9 cellular contexts compared by ENCODE assay signal in the genomic region with DNA sequence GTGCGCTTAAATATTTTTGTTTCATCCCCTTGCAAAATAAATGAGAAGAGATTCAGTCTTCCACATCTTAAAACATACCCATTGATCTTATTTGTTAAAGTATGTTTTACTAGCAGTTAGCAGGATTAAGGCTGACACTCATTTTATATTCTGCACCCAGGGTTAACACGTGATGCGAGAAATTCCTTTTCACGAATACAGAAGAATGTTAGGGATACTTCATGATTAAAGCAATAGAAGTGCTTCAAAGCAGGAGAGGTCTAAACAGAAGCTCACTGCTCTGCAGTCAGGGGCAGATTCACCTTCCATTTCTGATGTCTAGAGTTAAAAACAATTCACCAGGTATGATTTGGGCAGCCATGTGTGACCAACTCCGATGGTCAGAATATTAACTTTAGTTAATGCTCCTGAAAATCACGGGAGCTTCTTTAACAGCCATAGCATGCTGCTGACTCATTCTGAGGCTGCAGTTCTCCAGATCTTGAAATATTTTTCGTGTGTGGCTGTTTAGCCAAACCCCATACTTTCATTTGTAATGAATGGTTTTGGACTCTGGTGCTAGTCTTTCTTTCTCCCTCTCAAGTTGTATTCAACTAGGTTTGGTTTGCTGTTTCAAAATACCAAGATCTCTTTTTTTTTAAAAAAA. TPM values are rescaled to one million over a fixed set of nuclear protein-coding genes. Genes with fewer than 3 reads are reported as not detected.
DNase-seq lines count a peak whose midpoint lies in the region; FAIRE-seq and TF ChIP-seq lines count a peak whose summit lies in the region.
"Had no signal": no experiment of that assay in that cellular context is flagged by ENCODE, and none has a peak within 500 bp of the region (broad histone marks: within the 10 kb centered on the region; RNA-seq: fewer than 3 reads in every experiment).

No MANE protein-coding gene starts in this region.

- H3K4me3 Mint-ChIP-seq in H9: no peak overlapping the region
- H3K4me3 Mint-ChIP-seq in CD4-positive, alpha-beta memory T cell: no peak overlapping the region
- H3K4me3 Mint-ChIP-seq in activated CD4-positive, alpha-beta memory T cell treated with anti-CD3 and anti-CD28 coated beads for 36 hours: no peak overlapping the region

- FAIRE-seq in keratinocyte (lab: Jason Lieb, UNC): peak; percentile 68

- H3K4me2 ChIP-seq in H9 (ENCODE audit: insufficient read depth, insufficient read length, low read length) (no peak overlapping the region), keratinocyte (ENCODE audit: control insufficient read depth, extremely low read depth, insufficient read depth, low read depth, low read length) (peak overlapping the region; percentile 61)

- H3K36me3 ChIP-seq in A673 (ENCODE audit: insufficient read depth, low read length, poor library complexity, severe bottlenecking): no peaks in the 10 kb centered on the region
- no peaks in the 10 kb centered on the region for H3K36me3 ChIP-seq in adrenal gland (replicated peaks in 1 of 2)
- peaks cover 20 to 50% of the 10 kb centered on the region in 2 experiments for H3K36me3 ChIP-seq in keratinocyte (ENCODE audit: control insufficient read depth in 2 of 2, extremely low read depth in 1 of 2, insufficient read depth in 2 of 2, low read length in 2 of 2)
- no peaks in the 10 kb centered on the region for H3K36me3 ChIP-seq in colonic mucosa
- H3K36me3 ChIP-seq in CD4-positive, alpha-beta memory T cell (ENCODE audit: insufficient read depth, low read length): no peaks in the 10 kb centered on the region

- H2BK5ac ChIP-seq in H9 (ENCODE audit: insufficient read length, low read length): no peak overlapping the region

- DNase-seq in A673 (ENCODE audit: low spot score) (peak; percentile 25), H9 (no peak), adrenal gland (no peak), keratinocyte (ENCODE audit: low read depth, low spot score) (no peak), colonic mucosa (no peak), RKO (ENCODE audit: low spot score) (no peak)
- DNase-seq in CD4-positive, alpha-beta memory T cell: no peak
- no peak for DNase-seq in activated CD4-positive, alpha-beta memory T cell treated with anti-CD3 and anti-CD28 coated beads for 36 hours
- DNase-seq: DMS53 had no signal

- H3K18ac ChIP-seq in H9 (ENCODE audit: insufficient read length, low read depth, low read length): no peak overlapping the region

- H3K79me2 ChIP-seq in H9 (ENCODE audit: insufficient read depth, low read length) (no peaks in the 10 kb centered on the region), keratinocyte (ENCODE audit: control insufficient read depth, insufficient read depth, low read length) (peaks cover 92% of the 10 kb centered on the region)

- H3K56ac ChIP-seq in H9 (ENCODE audit: insufficient read length, low read depth, low read length): no peak overlapping the region

- H3K27ac Mint-ChIP-seq in H9: peak overlapping the region; percentile 17 to 87 (median 72); a peak in 6 of 7 replicates
- H3K27ac Mint-ChIP-seq in CD4-positive, alpha-beta memory T cell: no peak overlapping the region
- H3K27ac Mint-ChIP-seq in activated CD4-positive, alpha-beta memory T cell treated with anti-CD3 and anti-CD28 coated beads for 36 hours: no peak overlapping the region

- H3K9me3 ChIP-seq in A673 (ENCODE audit: low read depth, low read length, poor library complexity, severe bottlenecking): no peaks in the 10 kb centered on the region
- no peaks in the 10 kb centered on the region for H3K9me3 ChIP-seq in H9 (ENCODE audit: control insufficient read depth, low read depth, low read length)
- H3K9me3 ChIP-seq in adrenal gland (replicated peaks in 1 of 3): no peaks in the 10 kb centered on the region
- H3K9me3 ChIP-seq in keratinocyte (ENCODE audit: control insufficient read depth, low read depth, low read length): no peaks in the 10 kb centered on the region
- no peaks in the 10 kb centered on the region for H3K9me3 ChIP-seq in colonic mucosa
- no peaks in the 10 kb centered on the region for H3K9me3 ChIP-seq in CD4-positive, alpha-beta memory T cell (ENCODE audit: control insufficient read depth in 1 of 2, low read length in 2 of 2)

- H2BK15ac ChIP-seq in H9 (ENCODE audit: low read depth, low read length): no peak overlapping the region

- H3K14ac ChIP-seq in H9 (ENCODE audit: insufficient read depth, low read length): no peak overlapping the region

- no peaks in the 10 kb centered on the region for H3K27me3 Mint-ChIP-seq in H9 (ENCODE audit: low read depth)
- H3K27me3 Mint-ChIP-seq in CD4-positive, alpha-beta memory T cell: peaks cover 0 to 2% of the 10 kb centered on the region in 2 donors
- no peaks in the 10 kb centered on the region for H3K27me3 Mint-ChIP-seq in activated CD4-positive, alpha-beta memory T cell treated with anti-CD3 and anti-CD28 coated beads for 36 hours

- H4K8ac ChIP-seq in H9 (replicated peaks; ENCODE audit: insufficient read length, low read depth, low read length): no peak overlapping the region

- no TSS peak for BruUV-seq in A673 (replicated peaks; lab: Mats Ljungman, UMichigan)

- H3K23ac ChIP-seq in H9 (ENCODE audit: insufficient read length, low read depth, low read length): no peak overlapping the region

- dilution Hi-C loops in keratinocyte (cut with MboI; ENCODE audit: extremely low pct_ligation_motif_present, low sequenced_read_pairs): no loop called here

- H2AK5ac ChIP-seq in H9 (ENCODE audit: insufficient read length, low read length): no peak overlapping the region

- no peak overlapping the region for H2BK120ac ChIP-seq in H9 (ENCODE audit: low read depth, low read length, poor library complexity, severe bottlenecking)

- POLR2A ChIA-PET in A673 (lab: Charles Lee; ENCODE audit: low non-redundant PET): no interaction called here
- POLR2A ChIA-PET in CD4-positive, alpha-beta memory T cell (lab: Charles Lee; ENCODE audit: partially characterized antibody): no interaction called here
- POLR2A ChIA-PET in activated CD4-positive, alpha-beta memory T cell treated with anti-CD3 and anti-CD28 coated beads for 36 hours (lab: Charles Lee): no interaction called here

- H3K4me3 ChIP-seq in A673 (ENCODE audit: low read depth, low read length, poor library complexity, severe bottlenecking): no peak overlapping the region
- peak overlapping the region in 1 of 4 donors; percentile 22 for H3K4me3 ChIP-seq in adrenal gland
- no peak overlapping the region for H3K4me3 ChIP-seq in keratinocyte (ENCODE audit: control insufficient read depth in 2 of 3, extremely low read depth in 1 of 3, insufficient read depth in 2 of 3, low read depth in 1 of 3, low read length in 3 of 3)
- H3K4me3 ChIP-seq in colonic mucosa: no peak overlapping the region
- no peak overlapping the region for H3K4me3 ChIP-seq in CD4-positive, alpha-beta memory T cell (ENCODE audit: low read length in 2 of 2)

- no peaks in the 10 kb centered on the region for H4K20me1 ChIP-seq in H9 (ENCODE audit: control insufficient read depth, insufficient read depth, insufficient read length)
- peaks cover 33% of the 10 kb centered on the region for H4K20me1 ChIP-seq in keratinocyte (ENCODE audit: control insufficient read depth, extremely low read depth, insufficient read depth, low read length)

- H3K9ac ChIP-seq in H9 (ENCODE audit: extremely low read depth, insufficient read length, low read length): no peak overlapping the region
- H3K9ac ChIP-seq in keratinocyte (ENCODE audit: control insufficient read depth, extremely low read depth, insufficient read depth, low read length): peak overlapping the region; percentile 5
- H3K9ac ChIP-seq in colonic mucosa (ENCODE audit: low read depth in 2 of 2, low read length in 2 of 2): no peak overlapping the region

- H3K27ac ChIP-seq in A673 (ENCODE audit: low read depth, low read length, poor library complexity, severe bottlenecking): no peak overlapping the region
- H3K27ac ChIP-seq in H9 (ENCODE audit: insufficient read length, low read depth, low read length): no peak overlapping the region
- H3K27ac ChIP-seq in adrenal gland: peak overlapping the region in 4 of 5 donors; percentile 0 to 88 (median 80)
- peak overlapping the region; percentile 90 for H3K27ac ChIP-seq in keratinocyte (ENCODE audit: control insufficient read depth, insufficient read depth, low read length)
- no peak overlapping the region for H3K27ac ChIP-seq in colonic mucosa
- no peak overlapping the region for H3K27ac ChIP-seq in CD4-positive, alpha-beta memory T cell (ENCODE audit: low read depth, low read length)

- H4K5ac ChIP-seq in H9 (ENCODE audit: insufficient read length, low read depth, low read length): no peak overlapping the region

- no peak overlapping the region for H2AFZ ChIP-seq in H9 (ENCODE audit: low read length)
- no peak overlapping the region for H2AFZ ChIP-seq in keratinocyte (ENCODE audit: control insufficient read depth, low read length)

- H4K91ac ChIP-seq in H9 (ENCODE audit: insufficient read length, low read depth, low read length): no peak overlapping the region

- TF ChIP-seq CTCF in A673 (conservative IDR thresholded peaks at IDR 0.05; ENCODE audit: low read depth, low read length) (no peak), H9 (conservative IDR thresholded peaks at IDR 0.05) (no peak), adrenal gland (IDR thresholded peaks at IDR 0.05) (no peak), keratinocyte (optimal IDR thresholded peaks at IDR 0.05 in 1 of 3, IDR thresholded peaks at IDR 0.05 in 1 of 3, conservative IDR thresholded peaks at IDR 0.05 in 1 of 3; ENCODE audit: extremely low read depth in 1 of 3, insufficient read depth in 2 of 3, low read length in 3 of 3) (no peak), colonic mucosa (IDR thresholded peaks at IDR 0.05) (no peak)

- no peak overlapping the region for H2BK12ac ChIP-seq in H9 (ENCODE audit: insufficient read length, low read depth, low read length)

- no peaks in the 10 kb centered on the region for H3K23me2 ChIP-seq in H9 (ENCODE audit: insufficient read length, low read depth, low read length, poor library complexity, severe bottlenecking)

- no peak overlapping the region for H3K4ac ChIP-seq in H9 (ENCODE audit: low read depth, low read length)

- no peaks in the 10 kb centered on the region for H3K4me1 ChIP-seq in A673 (ENCODE audit: insufficient read depth, low read length, poor library complexity, severe bottlenecking)
- H3K4me1 ChIP-seq in H9 (ENCODE audit: insufficient read depth, low read length): peaks cover 8% of the 10 kb centered on the region
- peaks cover 46 to 60% of the 10 kb centered on the region in 2 donors for H3K4me1 ChIP-seq in adrenal gland (replicated peaks in 1 of 2)
- H3K4me1 ChIP-seq in keratinocyte (ENCODE audit: control insufficient read depth, extremely low read depth, insufficient read depth, low read length): peaks cover 52% of the 10 kb centered on the region
- H3K4me1 ChIP-seq in colonic mucosa: no peaks in the 10 kb centered on the region
- H3K4me1 ChIP-seq in CD4-positive, alpha-beta memory T cell (ENCODE audit: insufficient read depth, low read length): no peaks in the 10 kb centered on the region

- no peaks in the 10 kb centered on the region; a peak in 1 of 5 replicates for H3K9me3 Mint-ChIP-seq in H9
- H3K9me3 Mint-ChIP-seq in CD4-positive, alpha-beta memory T cell: no peaks in the 10 kb centered on the region
- no peaks in the 10 kb centered on the region for H3K9me3 Mint-ChIP-seq in activated CD4-positive, alpha-beta memory T cell treated with anti-CD3 and anti-CD28 coated beads for 36 hours

- intact Hi-C loops in A673 (cut with micrococcal nuclease; ENCODE audit: unreplicated experiment) (no loop called here), adrenal gland (cut with DNase I) (no loop called here), colonic mucosa (cut with DNase I) (no loop called here)
- intact Hi-C loops in CD4-positive, alpha-beta memory T cell (cut with micrococcal nuclease): no loop called here
- intact Hi-C loops in activated CD4-positive, alpha-beta memory T cell treated with anti-CD3 and anti-CD28 coated beads for 36 hours (cut with micrococcal nuclease): no loop called here

- no peak for TF ChIP-seq POLR2A in adrenal gland (IDR thresholded peaks at IDR 0.05)

- no peaks in the 10 kb centered on the region for H3K27me3 ChIP-seq in A673 (replicated peaks; ENCODE audit: insufficient read depth, low read depth, low read length, poor library complexity)
- H3K27me3 ChIP-seq in H9 (ENCODE audit: insufficient read depth, low read length): no peaks in the 10 kb centered on the region
- no peaks in the 10 kb centered on the region for H3K27me3 ChIP-seq in adrenal gland
- no peaks in the 10 kb centered on the region for H3K27me3 ChIP-seq in keratinocyte (ENCODE audit: control insufficient read depth, extremely low read depth, insufficient read depth, low read length)
- H3K27me3 ChIP-seq in colonic mucosa: no peaks in the 10 kb centered on the region
- no peaks in the 10 kb centered on the region for H3K27me3 ChIP-seq in CD4-positive, alpha-beta memory T cell (ENCODE audit: insufficient read depth, low read length)

- no CpG with 5 or more reads among the region's 7 CpGs for WGBS in H9 (ENCODE audit: extremely low coverage, insufficient read length, low lambda C conversion rate)
- 47 to 51% (median 49%) methylated on average over 7 of the region's 7 CpGs for WGBS in adrenal gland, 4 donors

- peaks cover 4% of the 10 kb centered on the region for H3K9me1 ChIP-seq in keratinocyte (ENCODE audit: control insufficient read depth, extremely low read depth, insufficient read depth, low read length)

- CTCF ChIA-PET in A673 (lab: Charles Lee): no interaction called here
- CTCF ChIA-PET in CD4-positive, alpha-beta memory T cell (lab: Charles Lee; ENCODE audit: partially characterized antibody): interaction anchor here (0.6 to 1.6 kb wide), 2 partner anchors 32 to 1108 kb away, joined by 3 to 5 read pairs; no protein-coding TSS in a partner anchor
- CTCF ChIA-PET in activated CD4-positive, alpha-beta memory T cell treated with anti-CD3 and anti-CD28 coated beads for 36 hours (lab: Charles Lee): no interaction called here

- no peaks in the 10 kb centered on the region for H3K79me1 ChIP-seq in H9 (ENCODE audit: insufficient read depth, low read depth, low read length, poor library complexity, severe bottlenecking)

- H2BK20ac ChIP-seq in H9 (ENCODE audit: low read depth, low read length, poor library complexity, severe bottlenecking): no peak overlapping the region

- H3T11ph ChIP-seq in H9 (ENCODE audit: low read length): no peak overlapping the region

- peaks cover 37 to 51% of the 10 kb centered on the region in 2 experiments for H3K4me1 Mint-ChIP-seq in H9
- no peaks in the 10 kb centered on the region for H3K4me1 Mint-ChIP-seq in CD4-positive, alpha-beta memory T cell
- H3K4me1 Mint-ChIP-seq in activated CD4-positive, alpha-beta memory T cell treated with anti-CD3 and anti-CD28 coated beads for 36 hours (ENCODE audit: low read depth): no peaks in the 10 kb centered on the region

- H3K36me3 Mint-ChIP-seq in H9 (ENCODE audit: insufficient read depth in 1 of 3, low read depth in 3 of 3): peaks cover 6 to 12% (median 12%) of the 10 kb centered on the region in 3 experiments
- no peaks in the 10 kb centered on the region for H3K36me3 Mint-ChIP-seq in CD4-positive, alpha-beta memory T cell
- H3K36me3 Mint-ChIP-seq in activated CD4-positive, alpha-beta memory T cell treated with anti-CD3 and anti-CD28 coated beads for 36 hours: no peaks in the 10 kb centered on the region

RNA-seq across cellular contexts. Expression of a gene that starts 19.7 kb away (rescaled TPM):
- 0.90 and 2.4 TPM in 2 replicates for total RNA-seq in A673 (2021)
- 4.9 and 5.6 TPM in 2 replicates for total RNA-seq in H9 (2021)
- 10 to 100 TPM; 12.7 to 31.6 (median 23.9) TPM for total RNA-seq in adrenal gland
- 10 to 100 TPM in 2 of 3 donors, 1 to 10 TPM in 1; 6.5 to 30.6 (median 15.0) TPM for polyA plus RNA-seq in adrenal gland
- 51.2 to 95.4 TPM (median 77.2 TPM) in 3 replicates for polyA plus RNA-seq in keratinocyte
- polyA plus RNA-seq in keratinocyte (2011; ENCODE audit: low read depth): 38.7 TPM
- polyA plus RNA-seq in keratinocyte (2011; cell fraction: cytosol; rRNA removed): 67.5 and 68.4 TPM in 2 replicates
- polyA plus RNA-seq in keratinocyte (2011; cell fraction: nucleus; rRNA removed): 113 and 127 TPM in 2 replicates
- 50.7 and 81.5 TPM in 2 replicates for polyA plus RNA-seq in keratinocyte (2012; ENCODE audit: low replicate concordance)
- polyA minus RNA-seq in keratinocyte: 46.0 to 84.4 TPM (median 64.1 TPM) in 3 replicates
- polyA minus RNA-seq in keratinocyte (2011; cell fraction: cytosol; rRNA and poly(A)+ RNA removed): 90.7 TPM
- 83.5 and 121 TPM in 2 replicates for polyA minus RNA-seq in keratinocyte (2011; cell fraction: nucleus; rRNA and poly(A)+ RNA removed)
- total RNA-seq in colonic mucosa: 10 to 100 TPM; 45.2 to 47.7 TPM
- total RNA-seq in CD4-positive, alpha-beta memory T cell: 1 to 10 TPM; 1.0 to 1.2 TPM
- polyA plus RNA-seq in CD4-positive, alpha-beta memory T cell: under 1 TPM; 0.39 to 0.49 TPM
- total RNA-seq in activated CD4-positive, alpha-beta memory T cell treated with anti-CD3 and anti-CD28 coated beads for 36 hours: under 1 TPM; 0.74 to 0.82 TPM

Comparison
In these comparisons a context has a peak if more than half of its experiments do, and no peak if none do; other contexts are left out.
1. H3K27ac ChIP-seq: peak in adrenal gland (4 of 5) and keratinocyte (single experiment); none in A673 (single experiment), H9 (single experiment), colonic mucosa (single experiment) and CD4-positive, alpha-beta memory T cell (single experiment).
2. H3K27ac Mint-ChIP-seq: peak in H9 (3 of 3); none in CD4-positive, alpha-beta memory T cell (0 of 7) and activated CD4-positive, alpha-beta memory T cell treated with anti-CD3 and anti-CD28 coated beads for 36 hours (single experiment).